In genomic region chrX:1925053-1925481, GRCh38 we compare ENCODE assay signal across 15 cellular contexts.
A peak's percentile ranks its signal among the peaks of the same experiment; 100 is the strongest.
DNase-seq lines count a peak whose midpoint lies in the region; ATAC-seq and TF ChIP-seq lines count a peak whose summit lies in the region.
"Had no signal": no experiment of that assay in that cellular context is flagged by ENCODE, and none has a peak within 500 bp of the region (broad histone marks: within the 10 kb centered on the region; RNA-seq: fewer than 3 reads in every experiment).

No MANE protein-coding gene starts in this region.

- H3K23ac ChIP-seq in mesenchymal stem cell (ENCODE audit: low read length in 2 of 2) = no peak overlapping the region

- no peaks in the 10 kb centered on the region for H3K4me1 ChIP-seq in A673 (ENCODE audit: insufficient read depth, low read length, poor library complexity, severe bottlenecking)
- H3K4me1 ChIP-seq in HUES48 (ENCODE audit: control insufficient read depth, insufficient read depth, low read length) = peaks cover 10% of the 10 kb centered on the region
- H3K4me1 ChIP-seq in mesenchymal stem cell (ENCODE audit: control insufficient read depth, insufficient read depth, low read depth, low read length) = peaks cover 2% of the 10 kb centered on the region
- H3K4me1 ChIP-seq: parathyroid adenoma had no signal

- H3K27ac ChIP-seq in A673 (ENCODE audit: low read depth, low read length, poor library complexity, severe bottlenecking) (no peak overlapping the region), HUES48 (ENCODE audit: low read depth, low read length) (peak overlapping the region; percentile 90), mesenchymal stem cell (ENCODE audit: low read length, poor library complexity, severe bottlenecking) (no peak overlapping the region), RWPE1 (no peak overlapping the region)
- H3K27ac ChIP-seq: parathyroid adenoma had no signal

- no peak overlapping the region for H4K91ac ChIP-seq in mesenchymal stem cell (ENCODE audit: low read length)

- CTCF ChIA-PET in A673 (lab: Charles Lee) = no interaction called here
- CTCF ChIA-PET in RWPE1 (lab: Yijun Ruan, JAX) = no interaction called here

- no peak overlapping the region for H4K8ac ChIP-seq in mesenchymal stem cell (ENCODE audit: low read length)

- H3K9me3 ChIP-seq in A673 (ENCODE audit: low read depth, low read length, poor library complexity, severe bottlenecking) (no peaks in the 10 kb centered on the region), HUES48 (ENCODE audit: control insufficient read depth, insufficient read depth, low read length) (no peaks in the 10 kb centered on the region), mesenchymal stem cell (ENCODE audit: control insufficient read depth, low read length) (no peaks in the 10 kb centered on the region)

- H3K4ac ChIP-seq in mesenchymal stem cell (ENCODE audit: low read depth in 1 of 2, low read length in 2 of 2) = no peak overlapping the region

- H2AK5ac ChIP-seq in mesenchymal stem cell (ENCODE audit: low read length, severe bottlenecking) = no peak overlapping the region

- peak overlapping the region; percentile 58 for H2AFZ ChIP-seq in mesenchymal stem cell (ENCODE audit: low read depth, low read length)
- H2AFZ ChIP-seq: parathyroid adenoma had no signal

- no TSS peak for BruUV-seq in A673 (replicated peaks; lab: Mats Ljungman, UMichigan)

- no peak for ATAC-seq in HG02840 (IDR thresholded peaks at IDR 0.05; ENCODE audit: low FRiP score, unreplicated experiment)
- ATAC-seq: activated naive CD8-positive, alpha-beta T cell treated with anti-CD3 and anti-CD28 coated beads, Interleukin-2, amount 50 U/mL, for 24 hours had no signal

- H3K36me3 ChIP-seq in A673 (ENCODE audit: insufficient read depth, low read length, poor library complexity, severe bottlenecking) = no peaks in the 10 kb centered on the region
- H3K36me3 ChIP-seq in HUES48 (ENCODE audit: control insufficient read depth, insufficient read depth, low read length) = no peaks in the 10 kb centered on the region
- H3K36me3 ChIP-seq in mesenchymal stem cell (ENCODE audit: control insufficient read depth in 1 of 2, insufficient read depth in 2 of 2, low read depth in 1 of 2, low read length in 2 of 2) = no peaks in the 10 kb centered on the region

- H3K79me1 ChIP-seq in mesenchymal stem cell (replicated peaks; ENCODE audit: low read length, poor library complexity, severe bottlenecking) = no peaks in the 10 kb centered on the region

- H2BK12ac ChIP-seq in mesenchymal stem cell (ENCODE audit: low read length in 2 of 2) = no peak overlapping the region

- peak overlapping the region; percentile 7; the same call in 1 of the 2 replicates for H3K9ac ChIP-seq in HUES48 (ENCODE audit: low read depth, low read length)
- peak overlapping the region; percentile 38 for H3K9ac ChIP-seq in mesenchymal stem cell (ENCODE audit: low read length)
- H3K9ac ChIP-seq: parathyroid adenoma had no signal

- 11% methylated on average over 20 of the region's 20 CpGs for WGBS in mesenchymal stem cell

- TF ChIP-seq CTCF in A673 (conservative IDR thresholded peaks at IDR 0.05; ENCODE audit: low read depth, low read length) = no peak
- TF ChIP-seq CTCF in astrocyte of the cerebellum (IDR thresholded peaks at IDR 0.05; ENCODE audit: low read depth, low read length, missing control alignments) = no peak
- no peak for TF ChIP-seq CTCF in RWPE1 (conservative IDR thresholded peaks at IDR 0.05; ENCODE audit: low read depth)

- H2BK5ac ChIP-seq in mesenchymal stem cell (ENCODE audit: low read depth, low read length, poor library complexity, severe bottlenecking) = no peak overlapping the region

- H3K18ac ChIP-seq in mesenchymal stem cell (ENCODE audit: low read depth in 1 of 2, low read length in 2 of 2) = no peak overlapping the region

- no peaks in the 10 kb centered on the region for H3K27me3 ChIP-seq in A673 (replicated peaks; ENCODE audit: insufficient read depth, low read depth, low read length, poor library complexity)
- H3K27me3 ChIP-seq in HUES48 (ENCODE audit: control insufficient read depth, insufficient read depth, low read length) = no peaks in the 10 kb centered on the region
- no peaks in the 10 kb centered on the region for H3K27me3 ChIP-seq in mesenchymal stem cell (ENCODE audit: control insufficient read depth in 1 of 2, insufficient read depth in 1 of 2, low read length in 2 of 2)

- H2BK120ac ChIP-seq in mesenchymal stem cell (ENCODE audit: low read depth, low read length) = no peak overlapping the region

- H3K4me3 ChIP-seq in A673 (ENCODE audit: low read depth, low read length, poor library complexity, severe bottlenecking) (peak overlapping the region; percentile 31), HUES48 (ENCODE audit: low read depth, low read length) (0 out of 2 replicates have a peak overlapping the region, but pooled peaks have one; percentile 8), astrocyte of the cerebellum (ENCODE audit: low read depth, low read length) (peak overlapping the region; percentile 7), mesenchymal stem cell (ENCODE audit: insufficient read depth in 1 of 2, low read depth in 1 of 2, low read length in 2 of 2) (peak overlapping the region in 1 of 2 experiments; percentile 57)

- in situ Hi-C loops in astrocyte of the cerebellum (cut with HindIII; ENCODE audit: low sequenced_read_pairs) = no loop called here

- POLR2A ChIA-PET in A673 (lab: Charles Lee; ENCODE audit: low non-redundant PET) = no interaction called here
- POLR2A ChIA-PET in RWPE1 (lab: Yijun Ruan, JAX; ENCODE audit: low non-redundant PET) = no interaction called here

- H2BK15ac ChIP-seq in mesenchymal stem cell (ENCODE audit: low read depth, poor library complexity, severe bottlenecking) = no peak overlapping the region

- peak; percentile 69 for DNase-seq in A673 (ENCODE audit: low spot score)
- DNase-seq in astrocyte of the cerebellum (ENCODE audit: low read depth) = no peak
- no peak for DNase-seq in mesenchymal stem cell
- DNase-seq in NCI-H2196 treated with DMSO at 0.1 percent for 48 hours (lab: John Stamatoyannopoulos, UW; ENCODE audit: unreplicated experiment) = no peak
- no peak for DNase-seq in RWPE1 (ENCODE audit: low spot score)
- DNase-seq in hepatic stellate cell (ENCODE audit: low spot score) = no peak
- DNase-seq: activated CD4-positive, alpha-beta T cell treated with anti-CD3 and anti-CD28 coated beads for 4 hours; activated naive CD8-positive, alpha-beta T cell treated with anti-CD3 and anti-CD28 coated beads, Interleukin-2, amount 50 U/mL, for 24 hours; activated T-cell treated with anti-CD3 and anti-CD28 coated beads, Interleukin-2, amount 50 U/mL, for 1 hour; mammary epithelial cell; NCI-H524; RPMI8226 had no signal

- intact Hi-C loops in A673 (cut with micrococcal nuclease; ENCODE audit: unreplicated experiment) = no loop called here

- H3K14ac ChIP-seq in mesenchymal stem cell (ENCODE audit: low read length in 2 of 2) = no peak overlapping the region

- H3K4me2 ChIP-seq in mesenchymal stem cell (ENCODE audit: low read length, poor library complexity, severe bottlenecking) = peak overlapping the region; percentile 54
